In the genomic region with DNA sequence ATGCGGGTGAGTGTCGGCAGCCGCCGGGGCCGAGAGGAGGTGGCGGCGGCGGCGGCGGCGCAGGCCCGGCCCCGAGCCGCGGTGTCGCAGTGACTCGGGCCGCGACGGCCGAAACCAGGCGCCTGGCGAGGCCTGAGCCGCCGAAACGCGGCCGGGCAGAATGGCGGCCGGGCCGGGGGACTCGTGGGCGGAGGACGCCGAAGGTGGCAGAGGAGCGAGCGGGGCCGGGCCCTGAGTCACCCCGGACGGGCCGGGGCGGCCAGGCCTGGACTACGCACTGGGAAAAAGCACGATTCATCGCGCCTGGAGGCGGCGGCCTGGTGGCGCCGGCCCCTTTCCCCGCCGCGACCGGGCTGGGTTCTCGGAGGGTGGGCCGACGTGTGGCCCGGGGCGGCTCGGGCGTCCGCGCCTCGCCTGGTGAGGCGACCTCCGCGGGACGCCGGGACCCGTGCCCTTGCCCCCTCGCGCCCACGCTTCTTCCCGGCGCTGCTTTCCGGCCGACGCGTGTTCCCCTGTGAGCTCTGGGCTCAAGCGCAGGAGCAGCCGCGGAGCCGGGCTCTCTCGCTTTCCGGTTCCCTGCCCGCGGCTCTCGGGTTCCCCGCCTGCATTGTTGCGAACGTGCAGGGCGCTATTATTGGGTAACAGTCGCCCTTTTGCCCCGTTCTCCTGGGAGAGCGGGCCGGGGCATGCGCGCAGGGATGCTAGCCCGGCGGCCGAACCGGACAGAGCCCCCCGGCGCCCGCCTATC, we compare ENCODE assay signal across 8 cellular contexts. TPM values are rescaled to one million over a fixed set of nuclear protein-coding genes. Genes with fewer than 3 reads are reported as not detected.
A peak's percentile ranks its signal among the peaks of the same experiment; 100 is the strongest.
DNase-seq lines count a peak whose midpoint lies in the region; ATAC-seq, FAIRE-seq and TF ChIP-seq lines count a peak whose summit lies in the region.

No MANE protein-coding gene starts in this region.

- no peaks in the 10 kb centered on the region for H3K9me3 ChIP-seq in PC-9 (ENCODE audit: insufficient read depth, low read depth)
- no peaks in the 10 kb centered on the region for H3K9me3 ChIP-seq in pancreas

- ATAC-seq in GM18861 (IDR thresholded peaks at IDR 0.05; ENCODE audit: unreplicated experiment) (peak; percentile 28), HG03039 (IDR thresholded peaks at IDR 0.05; ENCODE audit: unreplicated experiment) (peak; percentile 33), pancreas (peak; percentile 55 to 69 (median 68))

- H3K79me2 ChIP-seq in PC-9 (ENCODE audit: low read depth) = peaks cover 65% of the 10 kb centered on the region

- no peaks in the 10 kb centered on the region for H3K9me2 ChIP-seq in PC-9 (ENCODE audit: insufficient read depth)

- DNase-seq in AG20443 (ENCODE audit: low spot score) (peak; percentile 71), PC-9 (peak; percentile 45 to 52), activated gamma-delta T cell treated with Interleukin-2 at 50 U/mL for 16 hours (peak; percentile 39), globus pallidus (ENCODE audit: low spot score) (peak; percentile 23), pancreas (peak; percentile 37 to 83 (median 61)), urothelium cell line (ENCODE audit: low spot score) (peak; percentile 6)

- peaks cover 6% of the 10 kb centered on the region; the same call in 1 of the 2 replicates for H3F3A ChIP-seq in PC-9 (ENCODE audit: insufficient read depth, low read depth)

- intact Hi-C loops in PC-9 (cut with micrococcal nuclease; ENCODE audit: unreplicated experiment) (loop anchor here (5.0 kb wide), 2 partner anchors 122 to 263 kb away; no protein-coding TSS in a partner anchor), pancreas (cut with DNase I) (no loop called here)

- 0% methylated on average over 75 to 105 of the region's 105 CpGs for WGBS in pancreas, 2 donors

- H3K4me1 ChIP-seq in PC-9 (replicated peaks; ENCODE audit: insufficient read depth) (peaks cover 46% of the 10 kb centered on the region), pancreas (peaks cover 17 to 30% (median 20%) of the 10 kb centered on the region in 3 donors)

- CTCF ChIA-PET in PC-9 (lab: Charles Lee) = interaction anchor here (0.5 to 0.7 kb wide), 2 partner anchors 56 to 75 kb away, joined by 5 to 6 read pairs; no protein-coding TSS in a partner anchor

- peak overlapping the region; percentile 79 for H3K27ac ChIP-seq in PC-9
- H3K27ac ChIP-seq in pancreas = peak overlapping the region; percentile 94 to 98 (median 96)

- no peak for FAIRE-seq in pancreas (lab: Jason Lieb, UNC)
- FAIRE-seq in urothelium cell line (lab: Jason Lieb, UNC) = no peak

- peak overlapping the region; percentile 98 for H2AFZ ChIP-seq in PC-9

- H4K20me1 ChIP-seq in PC-9 (ENCODE audit: insufficient read depth) = peaks cover 44% of the 10 kb centered on the region

- TF ChIP-seq CTCF in PC-9 (conservative IDR thresholded peaks at IDR 0.05) = no peak
- no peak for TF ChIP-seq CTCF in pancreas (IDR thresholded peaks at IDR 0.05)

- POLR2A ChIA-PET in PC-9 (lab: Charles Lee; ENCODE audit: unreplicated experiment) = interaction anchor here (0.5 to 0.7 kb wide), 3 partner anchors 13 to 358 kb away, joined by 4 to 10 read pairs (median 5); no protein-coding TSS in a partner anchor

- H3K27me3 ChIP-seq in PC-9 (ENCODE audit: insufficient read depth, low read depth) (no peaks in the 10 kb centered on the region), pancreas (no peaks in the 10 kb centered on the region)

- H3K4me2 ChIP-seq in PC-9 = peak overlapping the region; percentile 86

- BruUV-seq in PC-9 (replicated peaks; lab: Mats Ljungman, UMichigan) = no TSS peak

- H3K4me3 ChIP-seq in PC-9 (peak overlapping the region; percentile 76), pancreas (peak overlapping the region; percentile 90 to 98 (median 96))

- H3K36me3 ChIP-seq in PC-9 (ENCODE audit: low read depth) (no peaks in the 10 kb centered on the region), pancreas (no peaks in the 10 kb centered on the region)

RNA-seq across cellular contexts. Expression of a gene that starts 0.5 kb away (rescaled TPM):
- 54.7 and 78.3 TPM in 2 replicates for total RNA-seq in PC-9 (2021)
- total RNA-seq in pancreas = 10 to 100 TPM; 10.8 to 19.2 (median 12.9) TPM
- 10 to 100 TPM in 1 of 2 donors, 1 to 10 TPM in 1; 8.9 to 17.5 TPM for polyA plus RNA-seq in pancreas

Comparison
In these comparisons a context has a peak if more than half of its experiments do, and no peak if none do; other contexts are left out.
1. Peak in every context shown above with its lines: DNase-seq, ATAC-seq, H3K4me3 ChIP-seq and H3K27ac ChIP-seq.
2. DNase-seq: peak in every context shown above with its lines; median percentile 71 in AG20443; 61 in pancreas; 48 in PC-9; 39 in activated gamma-delta T cell treated with Interleukin-2 at 50 U/mL for 16 hours; 23 in globus pallidus; 6 in urothelium cell line.